10 cellular contexts compared by ENCODE assay signal in the genomic region with DNA sequence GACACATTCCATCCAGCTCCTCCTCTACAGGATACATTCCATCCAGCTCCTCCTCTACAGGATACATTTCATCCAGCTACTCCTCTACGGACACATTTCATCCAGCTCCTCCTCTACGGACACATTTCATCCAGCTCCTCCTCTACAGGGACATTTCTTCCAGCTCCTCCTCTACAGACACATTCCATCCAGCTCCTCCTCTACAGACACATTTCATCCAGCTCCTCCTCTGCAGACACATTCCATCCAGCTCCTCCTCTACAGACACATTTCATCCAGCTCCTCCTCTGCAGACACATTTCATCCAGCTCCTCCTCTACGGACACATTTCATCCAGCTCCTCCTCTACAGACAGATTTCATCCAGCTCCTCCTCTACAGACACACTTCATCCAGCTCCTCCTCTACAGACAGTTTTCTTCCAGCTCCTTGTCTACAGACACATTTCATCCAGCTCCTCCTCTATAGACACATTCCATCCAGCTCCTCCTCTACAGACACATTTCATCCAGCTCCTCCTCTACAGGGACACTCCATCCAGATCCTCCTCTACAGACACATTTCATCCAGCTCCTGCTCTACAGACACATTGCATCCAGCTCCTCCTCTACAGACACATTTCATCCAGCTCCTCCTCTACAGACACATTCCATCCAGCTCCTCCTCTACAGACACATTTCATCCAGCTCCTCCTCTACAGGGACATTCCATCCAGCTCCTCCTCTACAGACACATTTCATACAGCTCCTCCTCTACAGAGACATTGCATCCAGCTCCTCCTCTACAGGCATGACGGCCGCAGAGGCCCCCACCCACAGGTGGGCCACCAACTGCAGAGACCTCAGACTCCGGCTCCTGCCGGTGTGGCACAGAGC. TPM values are rescaled to one million over a fixed set of nuclear protein-coding genes. Genes with fewer than 3 reads are reported as not detected.
DNase-seq lines count a peak whose midpoint lies in the region; ATAC-seq and TF ChIP-seq lines count a peak whose summit lies in the region.
"Not testable (repeated sequence)": the region's sequence is repeated elsewhere in the genome, so short reads cannot be mapped to it uniquely, and the experiment has no call there.
"Had no signal": no experiment of that assay in that cellular context is flagged by ENCODE, and none has a peak within 500 bp of the region (broad histone marks: within the 10 kb centered on the region; RNA-seq: fewer than 3 reads in every experiment).

No MANE protein-coding gene starts in this region.

- H3K4me1 Mint-ChIP-seq in T-helper 17 cell: peaks cover 28% of the 10 kb centered on the region
- H3K4me1 Mint-ChIP-seq in osteocyte (ENCODE audit: unreplicated experiment): peaks cover 22% of the 10 kb centered on the region

- H3K14ac ChIP-seq in IMR-90 (replicated peaks; ENCODE audit: low read depth, low read length): 0 out of 2 replicates have a peak overlapping the region, but pooled peaks have one; percentile 21

- not testable (repeated sequence) for H4K20me1 ChIP-seq in IMR-90 (ENCODE audit: insufficient read depth, low read length)

- not testable (repeated sequence) for H3K27me3 Mint-ChIP-seq in T-helper 17 cell; osteocyte (ENCODE audit: unreplicated experiment)

- not testable (repeated sequence) for H3K4me2 ChIP-seq in IMR-90 (ENCODE audit: low read depth, low read length)

- H3K4me3 Mint-ChIP-seq in T-helper 17 cell: not testable (repeated sequence)
- H3K4me3 Mint-ChIP-seq in osteocyte (ENCODE audit: unreplicated experiment): peak overlapping the region; percentile 42

- not testable (repeated sequence) for H2BK20ac ChIP-seq in IMR-90 (ENCODE audit: low read depth, low read length)

- H3K56ac ChIP-seq in IMR-90 (ENCODE audit: extremely low read depth, insufficient read depth, low read length): peak overlapping the region; percentile 6; the same call in 1 of the 2 replicates

- POLR2A ChIA-PET in IMR-90 (lab: Charles Lee; ENCODE audit: unreplicated experiment): not testable (repeated sequence)

- 76% methylated on average over 7 of the region's 7 CpGs; no CpG with 5 or more reads in 1 of the 2 experiments for WGBS in IMR-90 (ENCODE audit: extremely low coverage in 2 of 2, insufficient read length in 1 of 2), 2 experiments

- H3K27ac Mint-ChIP-seq in T-helper 17 cell (peak overlapping the region; percentile 86), osteocyte (ENCODE audit: unreplicated experiment) (peak overlapping the region; percentile 78)

- peak overlapping the region; percentile 50 for H2BK5ac ChIP-seq in IMR-90 (ENCODE audit: low read depth, low read length, poor library complexity, severe bottlenecking)

- not testable (repeated sequence) for BruUV-seq in IMR-90 (replicated peaks; lab: Mats Ljungman, UMichigan)

- peaks cover 13% of the 10 kb centered on the region for H3K9me3 ChIP-seq in IMR-90 (ENCODE audit: control insufficient read depth, insufficient read depth, low read length)
- H3K9me3 ChIP-seq in T-helper 17 cell (ENCODE audit: control insufficient read depth, low read length, poor library complexity, severe bottlenecking): not testable (repeated sequence)

- H3K79me1 ChIP-seq in IMR-90 (ENCODE audit: low read depth in 1 of 2, low read length in 2 of 2): peaks cover 17 to 18% of the 10 kb centered on the region in 2 experiments; a peak in 3 of 4 replicates

- not testable (repeated sequence) for H3K4me3 ChIP-seq in IMR-90 (ENCODE audit: insufficient read depth, low read depth, low read length)

- TF ChIP-seq POLR2A in IMR-90 (IDR thresholded peaks at IDR 0.05; ENCODE audit: low read depth, low read length): not testable (repeated sequence)

- peaks cover 56% of the 10 kb centered on the region for H3K36me3 ChIP-seq in IMR-90 (ENCODE audit: control insufficient read depth, insufficient read depth, low read length)

- not testable (repeated sequence) for H3K4me1 ChIP-seq in IMR-90 (ENCODE audit: control insufficient read depth, insufficient read depth, low read length)

- H2BK15ac ChIP-seq in IMR-90 (ENCODE audit: low read depth, low read length): not testable (repeated sequence)

- not testable (repeated sequence) for H2BK120ac ChIP-seq in IMR-90 (ENCODE audit: low read depth, low read length)

- H4K91ac ChIP-seq in IMR-90 (ENCODE audit: insufficient read depth, low read depth, low read length): not testable (repeated sequence)

- not testable (repeated sequence) for H4K5ac ChIP-seq in IMR-90 (ENCODE audit: low read depth, low read length)

- H3K9me3 Mint-ChIP-seq in osteocyte (ENCODE audit: unreplicated experiment): not testable (repeated sequence)

- H3K9ac ChIP-seq in IMR-90 (ENCODE audit: low read depth, low read length): not testable (repeated sequence)

- H2AFZ ChIP-seq in IMR-90 (replicated peaks; ENCODE audit: low read length, poor library complexity): not testable (repeated sequence)

- H3K27ac ChIP-seq in IMR-90 (ENCODE audit: insufficient read depth, low read length) (peak overlapping the region; percentile 20; the same call in 1 of the 2 replicates), epithelial cell of prostate (peak overlapping the region; percentile 87)

- in situ Hi-C loops in IMR-90 (cut with MboI; ENCODE audit: low sequenced_read_pairs): not testable (repeated sequence)

- peak overlapping the region; percentile 32; the same call in 1 of the 2 replicates for H3K18ac ChIP-seq in IMR-90 (ENCODE audit: low read depth, low read length)

- H3K36me3 Mint-ChIP-seq in T-helper 17 cell (ENCODE audit: low read depth) (peaks cover 24% of the 10 kb centered on the region), osteocyte (ENCODE audit: unreplicated experiment) (peaks cover 41% of the 10 kb centered on the region)

- H3K4ac ChIP-seq in IMR-90 (ENCODE audit: low read depth, low read length): not testable (repeated sequence)

- peak; percentile 86 for DNase-seq in EL
- peak; percentile 22 for DNase-seq in IMR-90
- not testable (repeated sequence) for DNase-seq in T-helper 17 cell; epithelial cell of prostate (ENCODE audit: low read depth, low spot score); osteocyte (ENCODE audit: extremely low spot score, unreplicated experiment)
- peak; percentile 35 for DNase-seq in astrocyte of the hippocampus (ENCODE audit: low read depth, low spot score)
- DNase-seq in kidney tubule cell (ENCODE audit: low spot score): peak; percentile 57

- peak overlapping the region; percentile 4; the same call in 1 of the 2 replicates for H3K23ac ChIP-seq in IMR-90 (ENCODE audit: low read depth, low read length)

- TF ChIP-seq CTCF in IMR-90 (conservative IDR thresholded peaks at IDR 0.05; ENCODE audit: low read depth, low read length); osteocyte (IDR thresholded peaks at IDR 0.05): not testable (repeated sequence)

- not testable (repeated sequence) for H2AK9ac ChIP-seq in IMR-90 (replicated peaks; ENCODE audit: low read depth, low read length, poor library complexity)

- peak overlapping the region in 1 of 2 experiments; percentile 60; a peak in 1 of 4 replicates for H4K8ac ChIP-seq in IMR-90 (ENCODE audit: low read depth in 2 of 2, low read length in 2 of 2)

- not testable (repeated sequence) for ATAC-seq in IMR-90 (ENCODE audit: low read depth); T-helper 17 cell

- CTCF ChIA-PET in IMR-90 (lab: Yijun Ruan, JAX): not testable (repeated sequence)

- dilution Hi-C loops in IMR-90 (cut with HindIII; ENCODE audit: low sequenced_read_pairs, unreplicated experiment): not testable (repeated sequence)

- not testable (repeated sequence) for H2AK5ac ChIP-seq in IMR-90 (ENCODE audit: low read depth, low read length)

- not testable (repeated sequence) for H3K9me1 ChIP-seq in IMR-90 (ENCODE audit: insufficient read depth, low read length)

- not testable (repeated sequence) for H3K27me3 ChIP-seq in IMR-90 (ENCODE audit: control insufficient read depth, insufficient read depth, low read length)

- TF ChIP-seq RAD21 in IMR-90 (IDR thresholded peaks at IDR 0.05; ENCODE audit: low read length): not testable (repeated sequence)

- intact Hi-C loops in IMR-90 (cut with micrococcal nuclease): not testable (repeated sequence)

RNA-seq across cellular contexts. Expression of a gene that starts 16.4 kb away (rescaled TPM):
- total RNA-seq in IMR-90 (2012; rRNA removed) (101 and 137 TPM in 2 replicates), T-helper 17 cell (10 to 100 TPM; 70.5 to 80.9 TPM), osteocyte (88.0 and 93.1 TPM in 2 replicates)
- 110 and 114 TPM in 2 replicates for polyA plus RNA-seq in IMR-90 (2012; rRNA removed)
- 96.9 and 126 TPM in 2 replicates for polyA plus RNA-seq in IMR-90 (2012; cell fraction: cytosol; rRNA removed)
- polyA plus RNA-seq in IMR-90 (2012; cell fraction: nucleus; rRNA removed; ENCODE audit: low replicate concordance): 124 and 132 TPM in 2 replicates

RNA-seq across cellular contexts. Expression of a gene that starts 33.6 kb away (rescaled TPM):
- total RNA-seq in IMR-90 (2012; rRNA removed) (not detected in 2 replicates), T-helper 17 cell (under 1 TPM; 0.10 to 0.80 TPM), osteocyte (not detected in 2 replicates)
- polyA plus RNA-seq in IMR-90 (2012; rRNA removed): not detected in 2 replicates
- polyA plus RNA-seq in IMR-90 (2012; cell fraction: cytosol; rRNA removed): not detected in 2 replicates
- 0.02 TPM in 1 of 2 replicates, not detected in the other for polyA plus RNA-seq in IMR-90 (2012; cell fraction: nucleus; rRNA removed; ENCODE audit: low replicate concordance)
- total RNA-seq: osteoblast, thoracic aorta had no signal
- polyA plus RNA-seq: immature natural killer cell had no signal
